In the genomic region with DNA sequence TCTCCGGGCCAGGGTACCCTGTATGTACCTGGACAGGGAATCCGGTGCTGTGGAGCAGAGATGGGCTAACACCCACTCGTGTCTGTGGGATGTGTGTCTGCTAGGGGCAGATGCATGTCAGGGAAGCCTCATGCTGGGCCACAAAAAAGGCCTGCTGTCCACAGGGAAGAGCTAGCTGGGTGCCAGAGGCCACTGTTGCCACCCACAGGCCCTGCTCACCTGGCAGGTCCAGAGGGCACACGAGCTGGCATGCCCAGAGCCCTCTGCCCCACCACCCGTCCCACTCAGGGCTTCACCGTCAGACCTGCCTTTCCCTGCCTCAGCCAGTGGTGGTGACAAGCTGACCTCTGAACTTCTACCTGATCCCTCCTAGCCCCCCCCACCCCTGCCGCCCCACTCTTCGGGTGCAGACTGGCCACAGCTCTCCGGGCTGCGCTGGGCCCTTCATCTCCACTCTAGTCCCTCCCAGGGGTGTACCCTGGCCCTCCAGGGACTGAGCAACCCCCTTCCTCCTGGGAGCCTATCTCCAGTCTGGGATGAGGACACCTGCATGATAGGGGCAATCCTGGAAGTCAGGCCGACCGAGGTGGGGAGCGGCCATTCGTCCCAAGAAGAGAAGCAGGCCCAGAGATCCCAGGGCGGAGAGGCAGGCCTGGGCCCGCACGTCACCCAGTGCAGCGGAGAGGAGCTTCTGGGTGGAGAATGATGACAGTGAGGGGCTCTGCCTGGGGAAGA, we compare ENCODE assay signal across 8 cellular contexts. TPM values are rescaled to one million over a fixed set of nuclear protein-coding genes. Genes with fewer than 3 reads are reported as not detected.
DNase-seq lines count a peak whose midpoint lies in the region; ATAC-seq and TF ChIP-seq lines count a peak whose summit lies in the region.

No MANE protein-coding gene starts in this region.

- H3K27me3 Mint-ChIP-seq in activated CD4-positive, alpha-beta memory T cell treated with anti-CD3 and anti-CD28 coated beads for 36 hours, result no peaks in the 10 kb centered on the region

- H3K4me3 Mint-ChIP-seq in activated CD4-positive, alpha-beta memory T cell treated with anti-CD3 and anti-CD28 coated beads for 36 hours, result peak overlapping the region; percentile 81
- peak overlapping the region; percentile 86 for H3K4me3 Mint-ChIP-seq in stimulated activated effector memory CD8-positive, alpha-beta T cell treated with anti-CD3 and anti-CD28 coated beads, Interleukin-12 subunit alpha, Interleukin-12 subunit beta, amount 100 ng/mL, for 72 hours

- no peaks in the 10 kb centered on the region for H3K9me3 Mint-ChIP-seq in activated CD4-positive, alpha-beta memory T cell treated with anti-CD3 and anti-CD28 coated beads for 36 hours
- no peaks in the 10 kb centered on the region for H3K9me3 Mint-ChIP-seq in stimulated activated effector memory CD8-positive, alpha-beta T cell treated with anti-CD3 and anti-CD28 coated beads, Interleukin-12 subunit alpha, Interleukin-12 subunit beta, amount 100 ng/mL, for 72 hours

- no peaks in the 10 kb centered on the region for H3K27me3 ChIP-seq in iPS DF 6.9 (ENCODE audit: control insufficient read depth, insufficient read depth, low read length)

- H3K4me1 ChIP-seq in HEK293 (ENCODE audit: control insufficient read depth, insufficient read depth, low read length) (peaks cover 6% of the 10 kb centered on the region), iPS DF 6.9 (ENCODE audit: control insufficient read depth, insufficient read depth, low read length) (peaks cover 7% of the 10 kb centered on the region)

- intact Hi-C loops in activated CD4-positive, alpha-beta memory T cell treated with anti-CD3 and anti-CD28 coated beads for 36 hours (cut with micrococcal nuclease), result loop anchor here (1.0 to 10.0 kb wide), 9 partner anchors 9 to 382 kb away; partner anchors contain the start of genes GATD1, IRF7, PIDD1 and RPLP2

- peak overlapping the region; percentile 76 for H3K27ac Mint-ChIP-seq in activated CD4-positive, alpha-beta memory T cell treated with anti-CD3 and anti-CD28 coated beads for 36 hours
- peak overlapping the region; percentile 86 for H3K27ac Mint-ChIP-seq in stimulated activated effector memory CD8-positive, alpha-beta T cell treated with anti-CD3 and anti-CD28 coated beads, Interleukin-12 subunit alpha, Interleukin-12 subunit beta, amount 100 ng/mL, for 72 hours

- no peak for DNase-seq in activated CD4-positive, alpha-beta memory T cell treated with anti-CD3 and anti-CD28 coated beads for 36 hours
- DNase-seq in iPS DF 6.9 (ENCODE audit: low read depth, low spot score) (no peak), NCI-H446 treated with DMSO at 0.1 percent for 48 hours (lab: John Stamatoyannopoulos, UW) (no peak), NCI-H1930 (lab: John Stamatoyannopoulos, UW) (no peak), KG1 (lab: John Stamatoyannopoulos, UW) (no peak)
- DNase-seq in stimulated activated effector memory CD8-positive, alpha-beta T cell treated with anti-CD3 and anti-CD28 coated beads, Interleukin-12 subunit alpha, Interleukin-12 subunit beta, amount 100 ng/mL, for 72 hours (ENCODE audit: low spot score in 2 of 2), result no peak

- H3K36me3 Mint-ChIP-seq in activated CD4-positive, alpha-beta memory T cell treated with anti-CD3 and anti-CD28 coated beads for 36 hours, result peaks cover 15% of the 10 kb centered on the region
- peaks cover 30% of the 10 kb centered on the region for H3K36me3 Mint-ChIP-seq in stimulated activated effector memory CD8-positive, alpha-beta T cell treated with anti-CD3 and anti-CD28 coated beads, Interleukin-12 subunit alpha, Interleukin-12 subunit beta, amount 100 ng/mL, for 72 hours

- no peak overlapping the region; the same call in 1 of the 2 replicates for H3K27ac ChIP-seq in HEK293 (ENCODE audit: extremely low read depth, low read depth, low read length)
- no peak overlapping the region for H3K27ac ChIP-seq in iPS DF 6.9 (ENCODE audit: low read length)

- POLR2A ChIA-PET in HEK293 (lab: Yijun Ruan, JAX), result interaction anchor here (0.5 to 1.8 kb wide), 11 partner anchors 13 to 261 kb away, joined by 3 to 10 read pairs (median 4); partner anchors contain the start of genes HRAS, PNPLA2, RPLP2 and TSPAN4
- POLR2A ChIA-PET in activated CD4-positive, alpha-beta memory T cell treated with anti-CD3 and anti-CD28 coated beads for 36 hours (lab: Charles Lee), result interaction anchor here (0.6 to 2.5 kb wide), 8 partner anchors 9 to 515 kb away, joined by 3 to 14 read pairs (median 5); partner anchors contain the start of genes IRF7, PIDD1 and RPLP2

- H3K4me3 ChIP-seq in HEK293 (ENCODE audit: low read depth, low read length) (peak overlapping the region; percentile 90), iPS DF 6.9 (ENCODE audit: low read length) (peak overlapping the region; percentile 60; the same call in 1 of the 2 replicates)

- peaks cover 0 to 58% of the 10 kb centered on the region in 2 experiments; a peak in 1 of 3 replicates for H3K36me3 ChIP-seq in HEK293 (ENCODE audit: control insufficient read depth in 2 of 2, insufficient read depth in 1 of 2, low read length in 2 of 2)
- H3K36me3 ChIP-seq in iPS DF 6.9 (ENCODE audit: control insufficient read depth, insufficient read depth, low read length), result peaks cover 19% of the 10 kb centered on the region

- H3K9me3 ChIP-seq in HEK293 (ENCODE audit: control insufficient read depth, insufficient read depth, low read depth, low read length) (no peaks in the 10 kb centered on the region), iPS DF 6.9 (ENCODE audit: control insufficient read depth, insufficient read depth, low read length) (no peaks in the 10 kb centered on the region)

- TF ChIP-seq CTCF in HEK293 (tag by site-specific recombination; IDR thresholded peaks at IDR 0.05), result no peak

- no peak for ATAC-seq in stimulated activated effector memory CD8-positive, alpha-beta T cell treated with anti-CD3 and anti-CD28 coated beads, Interleukin-12 subunit alpha, Interleukin-12 subunit beta, amount 100 ng/mL, for 72 hours
- ATAC-seq in GM18907 (IDR thresholded peaks at IDR 0.05; ENCODE audit: unreplicated experiment), result no peak

- no CpG with 5 or more reads among the region's 18 CpGs for WGBS in iPS DF 6.9 (ENCODE audit: insufficient coverage, insufficient read length)

- H3K4me1 Mint-ChIP-seq in activated CD4-positive, alpha-beta memory T cell treated with anti-CD3 and anti-CD28 coated beads for 36 hours (ENCODE audit: low read depth), result peaks cover 15% of the 10 kb centered on the region
- H3K4me1 Mint-ChIP-seq in stimulated activated effector memory CD8-positive, alpha-beta T cell treated with anti-CD3 and anti-CD28 coated beads, Interleukin-12 subunit alpha, Interleukin-12 subunit beta, amount 100 ng/mL, for 72 hours, result peaks cover 18% of the 10 kb centered on the region

- CTCF ChIA-PET in HEK293 (lab: Yijun Ruan, JAX), result interaction anchor here (0.6 to 0.9 kb wide), 2 partner anchors 11 to 52 kb away, joined by 3 read pairs; no protein-coding TSS in a partner anchor
- CTCF ChIA-PET in activated CD4-positive, alpha-beta memory T cell treated with anti-CD3 and anti-CD28 coated beads for 36 hours (lab: Charles Lee), result interaction anchor here (1.0 to 1.6 kb wide), 3 partner anchors 8 to 20 kb away, joined by 4 to 6 read pairs (median 5); partner anchors contain the start of genes GATD1 and PIDD1

TF ChIP-seq in HEK293, 187 proteins besides CTCF, POLR2A, EP300 and RAD21 (continues in another document):
- TF ChIP-seq TCF7L2 (IDR thresholded peaks at IDR 0.05; ENCODE audit: borderline replicate concordance, low read depth, low read length), result no peak
- TF ChIP-seq ZNF670 (tag by site-specific recombination; IDR thresholded peaks at IDR 0.05; ENCODE audit: low read depth), result no peak
- TF ChIP-seq RBAK (tag by site-specific recombination; IDR thresholded peaks at IDR 0.05), result no peak
- no peak for TF ChIP-seq ZNF248 (tag by site-specific recombination; IDR thresholded peaks at IDR 0.05)
- peak; percentile 17; the same call in 1 of the 2 replicates for TF ChIP-seq ZBTB48 (tag by site-specific recombination; IDR thresholded peaks at IDR 0.05)
- TF ChIP-seq ZBTB11 (tag by site-specific recombination; conservative IDR thresholded peaks at IDR 0.05; ENCODE audit: low read depth), result no peak
- no peak for TF ChIP-seq ZNF560 (tag by site-specific recombination; IDR thresholded peaks at IDR 0.05; ENCODE audit: borderline replicate concordance)
- no peak for TF ChIP-seq ZNF292 (tag by site-specific recombination; IDR thresholded peaks at IDR 0.05; ENCODE audit: borderline replicate concordance, low read depth)
- TF ChIP-seq ZBTB8A (tag by site-specific recombination; IDR thresholded peaks at IDR 0.05), result peak; percentile 49; the same call in 1 of the 2 replicates
- no peak for TF ChIP-seq ZSCAN16 (tag by site-specific recombination; IDR thresholded peaks at IDR 0.05)

RNA-seq across cellular contexts. Expression of gene SLC25A22, which starts 1.3 kb away (rescaled TPM):
- total RNA-seq in activated CD4-positive, alpha-beta memory T cell treated with anti-CD3 and anti-CD28 coated beads for 36 hours, result 10 to 100 TPM; 28.4 to 32.2 TPM

RNA-seq across cellular contexts. Expression of gene CEND1, which starts 6.8 kb away (rescaled TPM):
- 1 to 10 TPM in 1 of 2 experiments, under 1 TPM in 1; 0.68 to 1.1 TPM for total RNA-seq in activated CD4-positive, alpha-beta memory T cell treated with anti-CD3 and anti-CD28 coated beads for 36 hours

RNA-seq across cellular contexts. Expression of gene PIDD1, which starts 8.3 kb away (rescaled TPM):
- 10 to 100 TPM; 28.3 to 32.1 TPM for total RNA-seq in activated CD4-positive, alpha-beta memory T cell treated with anti-CD3 and anti-CD28 coated beads for 36 hours

RNA-seq across cellular contexts. Expression of gene RPLP2, which starts 13.0 kb away (rescaled TPM):
- total RNA-seq in activated CD4-positive, alpha-beta memory T cell treated with anti-CD3 and anti-CD28 coated beads for 36 hours, result 1,000 to 10,000 TPM; 2,941 to 2,963 TPM

RNA-seq across cellular contexts. Expression of gene GATD1, which starts 19.4 kb away (rescaled TPM):
- total RNA-seq in activated CD4-positive, alpha-beta memory T cell treated with anti-CD3 and anti-CD28 coated beads for 36 hours, result 10 to 100 TPM; 36.6 to 39.1 TPM
